In the genomic region with DNA sequence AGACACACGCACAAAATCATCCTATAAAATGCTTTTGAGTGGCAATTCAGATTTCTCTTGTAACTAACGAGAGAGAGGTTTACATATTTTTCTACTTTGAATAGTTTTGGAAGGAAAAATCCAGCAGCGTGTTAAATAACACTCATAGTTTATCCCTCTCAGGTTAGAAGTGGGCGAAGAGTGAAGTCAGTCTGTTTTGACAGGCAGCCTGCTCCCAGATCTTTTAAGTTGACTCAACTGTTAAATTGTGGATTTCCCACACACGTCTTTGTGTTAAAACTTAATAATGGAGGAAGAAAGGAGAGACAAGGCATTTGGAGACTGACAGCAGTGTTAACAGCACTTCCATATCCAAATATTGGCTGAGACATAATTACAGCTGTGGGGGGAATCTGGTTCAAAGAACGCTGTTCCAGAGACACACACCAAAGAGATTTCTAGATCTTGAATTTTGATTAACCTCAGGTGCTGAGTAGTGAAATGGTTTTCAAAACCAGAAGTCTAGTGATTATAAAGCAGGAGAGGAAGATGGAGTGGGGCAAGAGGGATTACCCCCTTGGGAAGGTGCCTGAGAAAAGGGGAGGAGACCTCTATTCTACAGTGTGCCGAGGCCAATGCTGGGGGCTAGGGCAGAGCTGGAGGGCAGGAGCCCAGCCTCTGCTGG, we compare ENCODE assay signal across 9 cellular contexts. TPM values are rescaled to one million over a fixed set of nuclear protein-coding genes. Genes with fewer than 3 reads are reported as not detected.
DNase-seq lines count a peak whose midpoint lies in the region; ATAC-seq and TF ChIP-seq lines count a peak whose summit lies in the region.
"Had no signal": no experiment of that assay in that cellular context is flagged by ENCODE, and none has a peak within 500 bp of the region (broad histone marks: within the 10 kb centered on the region; RNA-seq: fewer than 3 reads in every experiment).

No MANE protein-coding gene starts in this region.

- intact Hi-C loops in left lung (cut with DNase I) (no loop called here), aorta (cut with DNase I) (loop anchor here in 1 of 2 donors (5.0 to 10.0 kb wide), 2 partner anchors 35 to 193 kb away; no protein-coding TSS in a partner anchor)

- peaks cover 5% of the 10 kb centered on the region for H3K36me3 Mint-ChIP-seq in T-helper 2 cell treated with Interferon-gamma antibody and Interleukin-4, amounts not matched to agents 5 μg/mL and 100 μg/mL, for 36 hours (ENCODE audit: low read depth)
- H3K36me3 Mint-ChIP-seq in activated naive CD8-positive, alpha-beta T cell = no peaks in the 10 kb centered on the region

- peak overlapping the region; percentile 99 for H3K4me3 Mint-ChIP-seq in T-helper 2 cell treated with Interferon-gamma antibody and Interleukin-4, amounts not matched to agents 5 μg/mL and 100 μg/mL, for 36 hours
- H3K4me3 Mint-ChIP-seq in activated naive CD8-positive, alpha-beta T cell = peak overlapping the region; percentile 99

- H3K36me3 ChIP-seq in left lung (no peaks in the 10 kb centered on the region), subcutaneous abdominal adipose tissue (ENCODE audit: control insufficient read depth in 5 of 5, insufficient read depth in 5 of 5, low read length in 5 of 5) (no peaks in the 10 kb centered on the region), aorta (ENCODE audit: control insufficient read depth in 1 of 2, insufficient read depth in 2 of 2, low read length in 1 of 2) (no peaks in the 10 kb centered on the region)

- whole genome bisulfite sequencing in aorta, 2 donors = 21 to 23% methylated on average over 7 of the region's 7 CpGs

- H3K4me3 ChIP-seq in left lung = peak overlapping the region; percentile 76 to 88
- peak overlapping the region in 4 of 5 donors; percentile 81 to 94 (median 88) for H3K4me3 ChIP-seq in subcutaneous abdominal adipose tissue (ENCODE audit: low read depth in 1 of 5, low read length in 5 of 5)
- no peak overlapping the region for H3K4me3 ChIP-seq in aorta (ENCODE audit: low read length in 2 of 2)

- ATAC-seq in left lung (no peak), aorta (ENCODE audit: low FRiP score) (no peak), HG03159 (IDR thresholded peaks at IDR 0.05; ENCODE audit: unreplicated experiment) (no peak)

- no peaks in the 10 kb centered on the region for H3K9me3 Mint-ChIP-seq in T-helper 2 cell treated with Interferon-gamma antibody and Interleukin-4, amounts not matched to agents 5 μg/mL and 100 μg/mL, for 36 hours
- no peaks in the 10 kb centered on the region for H3K9me3 Mint-ChIP-seq in activated naive CD8-positive, alpha-beta T cell (ENCODE audit: low read depth)

- H3K4me1 ChIP-seq in left lung (peaks cover 33 to 59% of the 10 kb centered on the region in 2 donors), subcutaneous abdominal adipose tissue (ENCODE audit: control insufficient read depth in 5 of 5, insufficient read depth in 5 of 5, low read length in 5 of 5) (peaks cover 17 to 69% (median 58%) of the 10 kb centered on the region in 5 donors), aorta (ENCODE audit: control insufficient read depth in 1 of 2, insufficient read depth in 2 of 2, low read length in 2 of 2) (peaks cover 13 to 25% of the 10 kb centered on the region in 2 donors)

- H3K27ac ChIP-seq in left lung (peak overlapping the region; percentile 90 to 97), subcutaneous abdominal adipose tissue (ENCODE audit: low read depth, low read length) (peak overlapping the region; percentile 95), aorta (ENCODE audit: low read depth in 1 of 2, low read length in 2 of 2) (no peak overlapping the region)

- TF ChIP-seq CTCF in left lung (IDR thresholded peaks at IDR 0.05) = no peak

- H3K4me1 Mint-ChIP-seq in T-helper 2 cell treated with Interferon-gamma antibody and Interleukin-4, amounts not matched to agents 5 μg/mL and 100 μg/mL, for 36 hours (ENCODE audit: low read depth) = peaks cover 36% of the 10 kb centered on the region
- peaks cover 54% of the 10 kb centered on the region for H3K4me1 Mint-ChIP-seq in activated naive CD8-positive, alpha-beta T cell (ENCODE audit: low read depth)

- H3K9ac ChIP-seq in subcutaneous abdominal adipose tissue (ENCODE audit: low read length in 5 of 5) = peak overlapping the region in 2 of 5 donors; percentile 10 to 93

- H3K27ac Mint-ChIP-seq in T-helper 2 cell treated with Interferon-gamma antibody and Interleukin-4, amounts not matched to agents 5 μg/mL and 100 μg/mL, for 36 hours = peak overlapping the region; percentile 98
- peak overlapping the region; percentile 96 for H3K27ac Mint-ChIP-seq in activated naive CD8-positive, alpha-beta T cell

- DNase-seq in T-helper 2 cell treated with Interferon-gamma antibody and Interleukin-4, amounts not matched to agents 5 μg/mL and 100 μg/mL, for 36 hours (ENCODE audit: low spot score) = no peak
- DNase-seq in T-helper 2 cell (no peak), left lung (no peak), aorta (no peak), NCI-H345 treated with DMSO at 0.1 percent for 48 hours (lab: John Stamatoyannopoulos, UW; ENCODE audit: unreplicated experiment) (no peak)
- DNase-seq: posterior cingulate gyrus had no signal

- H3K27me3 ChIP-seq in left lung (no peaks in the 10 kb centered on the region), subcutaneous abdominal adipose tissue (ENCODE audit: control insufficient read depth in 5 of 5, insufficient read depth in 4 of 5, low read length in 5 of 5) (no peaks in the 10 kb centered on the region), aorta (ENCODE audit: control insufficient read depth in 1 of 2, insufficient read depth in 2 of 2, low read length in 1 of 2) (no peaks in the 10 kb centered on the region)

- peaks cover 6% of the 10 kb centered on the region for H3K27me3 Mint-ChIP-seq in T-helper 2 cell treated with Interferon-gamma antibody and Interleukin-4, amounts not matched to agents 5 μg/mL and 100 μg/mL, for 36 hours (ENCODE audit: low read depth)
- no peaks in the 10 kb centered on the region for H3K27me3 Mint-ChIP-seq in activated naive CD8-positive, alpha-beta T cell

- H3K9me3 ChIP-seq in left lung (no peaks in the 10 kb centered on the region), subcutaneous abdominal adipose tissue (ENCODE audit: control insufficient read depth in 5 of 5, low read length in 5 of 5) (no peaks in the 10 kb centered on the region), aorta (ENCODE audit: control insufficient read depth, low read length) (no peaks in the 10 kb centered on the region)

RNA-seq across cellular contexts. Expression of a gene that starts 2.7 kb away (rescaled TPM):
- total RNA-seq in left lung (100 to 1,000 TPM in 1 of 2 donors, 10 to 100 TPM in 1; 92.2 to 113 TPM), aorta (100 to 1,000 TPM in 1 of 2 donors, 10 to 100 TPM in 1; 81.3 to 117 TPM)
- polyA plus RNA-seq in aorta = 10 to 100 TPM; 40.2 to 54.1 TPM

RNA-seq across cellular contexts. Expression of a gene that starts 52.0 kb away (rescaled TPM):
- 10 to 100 TPM; 11.5 to 11.8 TPM for total RNA-seq in left lung
- 10 to 100 TPM in 1 of 2 donors, 1 to 10 TPM in 1; 8.2 to 10.7 TPM for total RNA-seq in aorta
- 1 to 10 TPM; 2.8 to 4.2 TPM for polyA plus RNA-seq in aorta

Comparison
In these comparisons a context has a peak if more than half of its experiments do, and no peak if none do; other contexts are left out.
1. H3K27ac ChIP-seq: peak in left lung (2 of 2) and subcutaneous abdominal adipose tissue (single experiment); none in aorta (0 of 2).
2. H3K4me3 ChIP-seq: peak in left lung (2 of 2) and subcutaneous abdominal adipose tissue (4 of 5); none in aorta (0 of 2).